8 cellular contexts compared by ENCODE assay signal in the genomic region with DNA sequence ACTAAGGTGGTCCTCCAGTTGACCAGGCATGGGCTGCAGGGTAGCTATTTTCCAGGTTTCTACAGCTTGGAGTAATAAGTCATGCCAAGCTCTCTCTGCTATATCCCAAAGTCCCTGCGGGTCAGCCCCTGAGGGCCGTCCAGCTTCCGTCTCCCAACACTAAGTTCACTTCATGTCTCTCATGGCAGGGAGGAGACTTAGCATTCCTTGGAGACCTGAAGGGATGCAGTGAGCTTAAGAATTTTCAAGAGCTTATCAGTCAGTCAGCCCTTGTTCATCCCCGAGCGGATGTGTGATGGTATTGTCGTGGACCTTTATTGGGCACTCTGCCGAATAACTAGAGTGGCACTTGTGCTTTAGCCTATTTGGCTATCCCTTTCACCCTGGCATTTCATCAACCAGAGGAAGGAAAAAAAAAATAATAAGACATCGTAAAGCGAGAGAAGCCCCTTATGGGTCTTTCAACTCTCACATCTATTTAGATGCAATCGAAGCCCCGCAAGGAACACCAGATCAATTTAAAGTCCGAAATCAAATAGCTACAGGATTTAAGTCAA. TPM values are rescaled to one million over a fixed set of nuclear protein-coding genes. Genes with fewer than 3 reads are reported as not detected.
"Had no signal": no experiment of that assay in that cellular context is flagged by ENCODE, and none has a peak within 500 bp of the region (broad histone marks: within the 10 kb centered on the region; RNA-seq: fewer than 3 reads in every experiment).

No MANE protein-coding gene starts in this region.

RNA-seq across cellular contexts. Expression of a gene that starts 2.2 kb away (rescaled TPM):
- total RNA-seq: activated CD4-positive, alpha-beta T cell treated with anti-CD3 and anti-CD28 coated beads, Interleukin-2, amount 10 ng/mL, durations not matched to agents 24 days and 14 days; activated CD8-positive, alpha-beta memory T cell treated with anti-CD3 and anti-CD28 coated beads, Interleukin-2, amount 10 ng/mL, durations not matched to agents 7 days and 5 days; activated T-helper 1 cell treated with anti-CD3 and anti-CD28 coated beads, Interleukin-12 subunit alpha, Interleukin-12 subunit beta, Interleukin-2, Interleukin-4 antibody, amounts not matched to agents 30 ng/mL and 10 ng/mL and 1 ng/mL, durations not matched to agents 14 hours and 24 hours and 36 hours; PC-9; SK-MEL-5; WTC11 had no signal
- polyA plus RNA-seq: aorta had no signal

RNA-seq across cellular contexts. Expression of a gene that starts 31.5 kb away (rescaled TPM):
- total RNA-seq: activated CD4-positive, alpha-beta T cell treated with anti-CD3 and anti-CD28 coated beads, Interleukin-2, amount 10 ng/mL, durations not matched to agents 24 days and 14 days; activated CD8-positive, alpha-beta memory T cell treated with anti-CD3 and anti-CD28 coated beads, Interleukin-2, amount 10 ng/mL, durations not matched to agents 7 days and 5 days; activated T-helper 1 cell treated with anti-CD3 and anti-CD28 coated beads, Interleukin-12 subunit alpha, Interleukin-12 subunit beta, Interleukin-2, Interleukin-4 antibody, amounts not matched to agents 30 ng/mL and 10 ng/mL and 1 ng/mL, durations not matched to agents 14 hours and 24 hours and 36 hours; SK-MEL-5; T-helper 17 cell had no signal

RNA-seq across cellular contexts. Expression of a gene that starts 52.0 kb away (rescaled TPM):
- total RNA-seq: activated CD4-positive, alpha-beta T cell treated with anti-CD3 and anti-CD28 coated beads, Interleukin-2, amount 10 ng/mL, durations not matched to agents 24 days and 14 days; activated CD8-positive, alpha-beta memory T cell treated with anti-CD3 and anti-CD28 coated beads, Interleukin-2, amount 10 ng/mL, durations not matched to agents 7 days and 5 days; activated T-helper 1 cell treated with anti-CD3 and anti-CD28 coated beads, Interleukin-12 subunit alpha, Interleukin-12 subunit beta, Interleukin-2, Interleukin-4 antibody, amounts not matched to agents 30 ng/mL and 10 ng/mL and 1 ng/mL, durations not matched to agents 14 hours and 24 hours and 36 hours; PC-9; WTC11 had no signal
